8 cellular contexts compared by ENCODE assay signal in the genomic region with DNA sequence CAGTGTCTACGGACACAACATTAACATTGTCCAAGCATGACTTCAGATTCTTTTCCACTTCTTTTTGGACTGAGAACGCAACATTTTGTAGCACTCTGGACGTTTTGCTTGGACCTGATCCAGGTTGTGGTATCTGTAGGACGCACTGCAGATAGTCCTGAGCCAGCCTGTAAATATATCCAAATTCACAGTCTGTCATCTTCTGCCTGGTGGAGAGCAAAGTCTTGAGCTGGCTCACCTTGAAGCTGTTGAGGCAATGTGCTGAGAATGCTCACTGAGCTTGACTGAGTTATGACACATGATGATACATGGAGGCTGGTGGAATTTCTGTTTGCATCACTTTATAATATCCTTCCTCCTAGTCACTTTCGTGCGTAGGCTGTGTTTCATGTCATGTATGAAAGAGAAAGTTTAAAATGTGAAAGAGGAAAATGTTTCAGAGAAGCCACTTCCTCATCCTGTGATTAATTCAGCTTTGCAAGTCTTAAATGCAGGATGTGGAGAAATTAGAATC. TPM values are rescaled to one million over a fixed set of nuclear protein-coding genes. Genes with fewer than 3 reads are reported as not detected.
DNase-seq lines count a peak whose midpoint lies in the region; ATAC-seq, FAIRE-seq and TF ChIP-seq lines count a peak whose summit lies in the region.

TSS of gene BCL2A1 (minus strand) at position 276 of the 514 bp plus-strand sequence. CDS start at position 199, 77 bp downstream.

- H3K9me2 ChIP-seq in PC-9 (ENCODE audit: insufficient read depth), result no peaks in the 10 kb centered on the region

- no peaks in the 10 kb centered on the region for H3K79me2 ChIP-seq in PC-9 (ENCODE audit: low read depth)

- peak; percentile 99 for FAIRE-seq in GM12892 (lab: Jason Lieb, UNC)

- peak; percentile 99 for TF ChIP-seq POLR2A in GM12892 (IDR thresholded peaks at IDR 0.05; ENCODE audit: low read depth, low read length)

- peak within 1 kb of the TSS; percentile 92 for H3K27ac Mint-ChIP-seq in stimulated activated effector memory CD8-positive, alpha-beta T cell treated with anti-CD3 and anti-CD28 coated beads, Interleukin-12 subunit alpha, Interleukin-12 subunit beta, amount 100 ng/mL, for 72 hours

- peak within 1 kb of the TSS; percentile 55; the same call in 1 of the 2 replicates for H2AFZ ChIP-seq in PC-9

- peaks cover 27% of the 10 kb centered on the region for H3K36me3 Mint-ChIP-seq in stimulated activated effector memory CD8-positive, alpha-beta T cell treated with anti-CD3 and anti-CD28 coated beads, Interleukin-12 subunit alpha, Interleukin-12 subunit beta, amount 100 ng/mL, for 72 hours

- BruUV-seq in PC-9 (replicated peaks; lab: Mats Ljungman, UMichigan) (no TSS peak), A673 (replicated peaks; lab: Mats Ljungman, UMichigan) (no TSS peak)

- no peaks in the 10 kb centered on the region for H4K20me1 ChIP-seq in PC-9 (ENCODE audit: insufficient read depth)

- DNase-seq in GM12892 (ENCODE audit: insufficient read length), result no peak
- no peak for DNase-seq in PC-9
- peak; percentile 20 for DNase-seq in activated effector memory CD4-positive, alpha-beta T cell treated with Interleukin-2 at 50 U/mL for 16 hours
- DNase-seq in kidney epithelial cell (ENCODE audit: low read depth), result peak; percentile 43
- DNase-seq in stimulated activated effector memory CD8-positive, alpha-beta T cell treated with anti-CD3 and anti-CD28 coated beads, Interleukin-12 subunit alpha, Interleukin-12 subunit beta, amount 100 ng/mL, for 72 hours (ENCODE audit: low spot score in 2 of 2), result peak; percentile 41 to 80
- no peak for DNase-seq in NCI-H146 treated with DMSO at 0.1 percent for 48 hours (lab: John Stamatoyannopoulos, UW; ENCODE audit: unreplicated experiment)
- DNase-seq in A673 (ENCODE audit: low spot score), result no peak

- CTCF ChIA-PET in PC-9 (lab: Charles Lee), result no interaction called here
- CTCF ChIA-PET in A673 (lab: Charles Lee), result no interaction called here

- H3K9me3 ChIP-seq in PC-9 (ENCODE audit: insufficient read depth, low read depth), result no peaks in the 10 kb centered on the region
- no peaks in the 10 kb centered on the region for H3K9me3 ChIP-seq in A673 (ENCODE audit: low read depth, low read length, poor library complexity, severe bottlenecking)

- H3K4me2 ChIP-seq in PC-9, result no peak within 1 kb of the TSS

- H3K4me3 Mint-ChIP-seq in stimulated activated effector memory CD8-positive, alpha-beta T cell treated with anti-CD3 and anti-CD28 coated beads, Interleukin-12 subunit alpha, Interleukin-12 subunit beta, amount 100 ng/mL, for 72 hours, result peak within 1 kb of the TSS; percentile 81

- H3K36me3 ChIP-seq in PC-9 (ENCODE audit: low read depth) (no peaks in the 10 kb centered on the region), kidney epithelial cell (ENCODE audit: control insufficient read depth, insufficient read depth, low read length) (no peaks in the 10 kb centered on the region), A673 (ENCODE audit: insufficient read depth, low read length, poor library complexity, severe bottlenecking) (no peaks in the 10 kb centered on the region)

- peak; percentile 45 for ATAC-seq in HG02763 (IDR thresholded peaks at IDR 0.05; ENCODE audit: unreplicated experiment)
- peak; percentile 90 for ATAC-seq in stimulated activated effector memory CD8-positive, alpha-beta T cell treated with anti-CD3 and anti-CD28 coated beads, Interleukin-12 subunit alpha, Interleukin-12 subunit beta, amount 100 ng/mL, for 72 hours

- no peaks in the 10 kb centered on the region for H3K9me3 Mint-ChIP-seq in stimulated activated effector memory CD8-positive, alpha-beta T cell treated with anti-CD3 and anti-CD28 coated beads, Interleukin-12 subunit alpha, Interleukin-12 subunit beta, amount 100 ng/mL, for 72 hours

- H3K4me3 ChIP-seq in PC-9, result no peak within 1 kb of the TSS
- H3K4me3 ChIP-seq in kidney epithelial cell (ENCODE audit: low read depth, low read length), result no peak within 1 kb of the TSS
- no peak within 1 kb of the TSS for H3K4me3 ChIP-seq in A673 (ENCODE audit: low read depth, low read length, poor library complexity, severe bottlenecking)

- H3K4me1 ChIP-seq in PC-9 (replicated peaks; ENCODE audit: insufficient read depth) (no peaks in the 10 kb centered on the region), A673 (ENCODE audit: insufficient read depth, low read length, poor library complexity, severe bottlenecking) (no peaks in the 10 kb centered on the region)

- H3K27me3 ChIP-seq in PC-9 (ENCODE audit: insufficient read depth, low read depth) (no peaks in the 10 kb centered on the region), kidney epithelial cell (ENCODE audit: control insufficient read depth, insufficient read depth, low read length) (no peaks in the 10 kb centered on the region), A673 (replicated peaks; ENCODE audit: insufficient read depth, low read depth, low read length, poor library complexity) (no peaks in the 10 kb centered on the region)

- TF ChIP-seq CTCF in PC-9 (conservative IDR thresholded peaks at IDR 0.05), result no peak
- no peak for TF ChIP-seq CTCF in kidney epithelial cell (IDR thresholded peaks at IDR 0.05; ENCODE audit: insufficient read depth, low read length, poor library complexity, severe bottlenecking)
- no peak for TF ChIP-seq CTCF in A673 (conservative IDR thresholded peaks at IDR 0.05; ENCODE audit: low read depth, low read length)

- H3K4me1 Mint-ChIP-seq in stimulated activated effector memory CD8-positive, alpha-beta T cell treated with anti-CD3 and anti-CD28 coated beads, Interleukin-12 subunit alpha, Interleukin-12 subunit beta, amount 100 ng/mL, for 72 hours, result peaks cover 41% of the 10 kb centered on the region

- H3K27ac ChIP-seq in PC-9 (no peak within 1 kb of the TSS), A673 (ENCODE audit: low read depth, low read length, poor library complexity, severe bottlenecking) (no peak within 1 kb of the TSS)

- intact Hi-C loops in PC-9 (cut with micrococcal nuclease; ENCODE audit: unreplicated experiment) (no loop called here), A673 (cut with micrococcal nuclease; ENCODE audit: unreplicated experiment) (no loop called here)

- POLR2A ChIA-PET in PC-9 (lab: Charles Lee; ENCODE audit: unreplicated experiment) (no interaction called here), A673 (lab: Charles Lee; ENCODE audit: low non-redundant PET) (no interaction called here)

- no peaks in the 10 kb centered on the region for H3F3A ChIP-seq in PC-9 (ENCODE audit: insufficient read depth, low read depth)

RNA-seq across cellular contexts. Expression of gene BCL2A1, which starts in this region (rescaled TPM):
- 266 TPM for polyA plus RNA-seq in GM12892 (2012; ENCODE audit: missing spikeins)
- total RNA-seq in PC-9 (2021) (not detected in 2 replicates), kidney epithelial cell (not detected in 2 replicates), A673 (2021) (not detected in 2 replicates)

Comparison
In these comparisons a context has a peak if more than half of its experiments do, and no peak if none do; other contexts are left out.
1. Peak in DNase-seq in kidney epithelial cell; RNA of the gene not detected or under 1 TPM.
2. DNase-seq: peak in activated effector memory CD4-positive, alpha-beta T cell treated with Interleukin-2 at 50 U/mL for 16 hours (single experiment) and stimulated activated effector memory CD8-positive, alpha-beta T cell treated with anti-CD3 and anti-CD28 coated beads, Interleukin-12 subunit alpha, Interleukin-12 subunit beta, amount 100 ng/mL, for 72 hours (2 of 2); none in GM12892 (single experiment), PC-9 (0 of 2), NCI-H146 treated with DMSO at 0.1 percent for 48 hours (single experiment) and A673 (single experiment).